In the genomic region with DNA sequence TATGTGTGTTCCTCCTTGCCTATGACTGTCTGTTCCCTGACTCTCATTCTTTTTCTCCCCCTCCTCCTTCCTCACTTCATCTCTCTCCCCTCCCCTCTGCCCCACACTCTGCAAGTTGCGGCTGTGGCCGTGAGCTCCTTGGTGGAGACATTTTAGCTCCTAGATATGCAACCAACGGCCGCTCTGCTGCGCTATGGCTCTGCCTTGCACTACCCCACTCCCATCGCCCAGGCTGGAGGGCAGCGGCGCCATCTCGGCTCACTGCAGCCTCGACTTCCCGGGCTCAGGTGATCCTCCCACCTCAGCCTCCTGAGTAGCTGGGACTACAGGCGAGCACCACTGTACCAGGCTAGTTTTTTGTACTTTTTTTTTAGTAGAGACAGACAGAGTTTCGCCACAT, we compare ENCODE assay signal across 1 cellular context.
TF ChIP-seq lines count a peak whose summit lies in the region.

No MANE protein-coding gene starts in this region.

TF ChIP-seq in liver, 16 proteins besides CTCF, POLR2A, EP300 and RAD21 (continued from another document):
- TF ChIP-seq, protein P1, sequence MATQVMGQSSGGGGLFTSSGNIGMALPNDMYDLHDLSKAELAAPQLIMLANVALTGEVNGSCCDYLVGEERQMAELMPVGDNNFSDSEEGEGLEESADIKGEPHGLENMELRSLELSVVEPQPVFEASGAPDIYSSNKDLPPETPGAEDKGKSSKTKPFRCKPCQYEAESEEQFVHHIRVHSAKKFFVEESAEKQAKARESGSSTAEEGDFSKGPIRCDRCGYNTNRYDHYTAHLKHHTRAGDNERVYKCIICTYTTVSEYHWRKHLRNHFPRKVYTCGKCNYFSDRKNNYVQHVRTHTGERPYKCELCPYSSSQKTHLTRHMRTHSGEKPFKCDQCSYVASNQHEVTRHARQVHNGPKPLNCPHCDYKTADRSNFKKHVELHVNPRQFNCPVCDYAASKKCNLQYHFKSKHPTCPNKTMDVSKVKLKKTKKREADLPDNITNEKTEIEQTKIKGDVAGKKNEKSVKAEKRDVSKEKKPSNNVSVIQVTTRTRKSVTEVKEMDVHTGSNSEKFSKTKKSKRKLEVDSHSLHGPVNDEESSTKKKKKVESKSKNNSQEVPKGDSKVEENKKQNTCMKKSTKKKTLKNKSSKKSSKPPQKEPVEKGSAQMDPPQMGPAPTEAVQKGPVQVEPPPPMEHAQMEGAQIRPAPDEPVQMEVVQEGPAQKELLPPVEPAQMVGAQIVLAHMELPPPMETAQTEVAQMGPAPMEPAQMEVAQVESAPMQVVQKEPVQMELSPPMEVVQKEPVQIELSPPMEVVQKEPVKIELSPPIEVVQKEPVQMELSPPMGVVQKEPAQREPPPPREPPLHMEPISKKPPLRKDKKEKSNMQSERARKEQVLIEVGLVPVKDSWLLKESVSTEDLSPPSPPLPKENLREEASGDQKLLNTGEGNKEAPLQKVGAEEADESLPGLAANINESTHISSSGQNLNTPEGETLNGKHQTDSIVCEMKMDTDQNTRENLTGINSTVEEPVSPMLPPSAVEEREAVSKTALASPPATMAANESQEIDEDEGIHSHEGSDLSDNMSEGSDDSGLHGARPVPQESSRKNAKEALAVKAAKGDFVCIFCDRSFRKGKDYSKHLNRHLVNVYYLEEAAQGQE (IDR thresholded peaks at IDR 0.05), result no peak
- TF ChIP-seq FOXA1 (IDR thresholded peaks at IDR 0.05), result no peak
- no peak for TF ChIP-seq SP1 (IDR thresholded peaks at IDR 0.05)
